ENCODE assay signal across 9 cellular contexts in genomic region chr7:22444181-22444966, GRCh38. TPM values are rescaled to one million over a fixed set of nuclear protein-coding genes. Genes with fewer than 3 reads are reported as not detected.
DNase-seq lines count a peak whose midpoint lies in the region; ATAC-seq and TF ChIP-seq lines count a peak whose summit lies in the region.
"Had no signal": no experiment of that assay in that cellular context is flagged by ENCODE, and none has a peak within 500 bp of the region (broad histone marks: within the 10 kb centered on the region; RNA-seq: fewer than 3 reads in every experiment).

No MANE protein-coding gene starts in this region.

- no peak for TF ChIP-seq POLR2A in stomach (IDR thresholded peaks at IDR 0.05)

- WGBS in stomach, 5 donors: 49 to 67% (median 51%) methylated on average over 11 of the region's 11 CpGs

- peaks cover 0 to 33% (median 22%) of the 10 kb centered on the region in 4 donors for H3K4me1 ChIP-seq in stomach

- no peaks in the 10 kb centered on the region for H3K27me3 ChIP-seq in stomach
- H3K27me3 ChIP-seq in MG63: no peaks in the 10 kb centered on the region

- intact Hi-C loops in stomach (cut with DNase I; ENCODE audit: low total_unique reads): no loop called here

- no peak for TF ChIP-seq EP300 in stomach (IDR thresholded peaks at IDR 0.05)

- H3K4me3 ChIP-seq in stomach (no peak overlapping the region), MG63 (no peak overlapping the region)

- H3K9me3 ChIP-seq in stomach (no peaks in the 10 kb centered on the region), MG63 (no peaks in the 10 kb centered on the region)

- H3K36me3 ChIP-seq in stomach (no peaks in the 10 kb centered on the region), MG63 (peaks cover 2% of the 10 kb centered on the region; the same call in 1 of the 2 replicates)

- H3K27ac ChIP-seq in stomach: peak overlapping the region in 2 of 5 donors; percentile 45 to 61

- TF ChIP-seq CTCF in stomach (IDR thresholded peaks at IDR 0.05): no peak

- peak; percentile 1 for ATAC-seq in GM21737 (IDR thresholded peaks at IDR 0.05; ENCODE audit: unreplicated experiment)
- ATAC-seq: stimulated activated effector memory CD8-positive, alpha-beta T cell treated with anti-CD3 and anti-CD28 coated beads, Interleukin-12 subunit alpha, Interleukin-12 subunit beta, amount 100 ng/mL, for 72 hours had no signal

- DNase-seq in RPMI8226 (peak; percentile 78), iPS-NIHi11 (ENCODE audit: low spot score) (peak; percentile 36), stomach (peak; percentile 43), NCI-H146 (lab: John Stamatoyannopoulos, UW) (no peak), MG63 (no peak), HUDEP-2 (lab: John Stamatoyannopoulos, UW; ENCODE audit: unreplicated experiment in 76 of 76) (no peak)
- DNase-seq: activated CD8-positive, alpha-beta memory T cell treated with anti-CD3 and anti-CD28 coated beads for 24 hours had no signal

RNA-seq across cellular contexts. Expression of gene STEAP1B, which starts 55.6 kb away (rescaled TPM):
- 1 to 10 TPM in 1 of 5 donors, not detected in 4; 1.6 TPM for total RNA-seq in stomach
- under 1 TPM in 1 of 3 donors, not detected in 2; 0.13 TPM for polyA plus RNA-seq in stomach
- total RNA-seq in MG63 (2014; rRNA removed; shearing (Covaris generic); ENCODE audit: low replicate concordance): 18.2 and 18.7 TPM in 2 replicates

Comparison
In these comparisons a context has a peak if more than half of its experiments do, and no peak if none do; other contexts are left out.
1. DNase-seq: peak in RPMI8226 (single experiment), iPS-NIHi11 (single experiment) and stomach (single experiment); none in NCI-H146 (single experiment), MG63 (single experiment) and HUDEP-2 (0 of 76).